1 cellular context compared by ENCODE assay signal in the genomic region with DNA sequence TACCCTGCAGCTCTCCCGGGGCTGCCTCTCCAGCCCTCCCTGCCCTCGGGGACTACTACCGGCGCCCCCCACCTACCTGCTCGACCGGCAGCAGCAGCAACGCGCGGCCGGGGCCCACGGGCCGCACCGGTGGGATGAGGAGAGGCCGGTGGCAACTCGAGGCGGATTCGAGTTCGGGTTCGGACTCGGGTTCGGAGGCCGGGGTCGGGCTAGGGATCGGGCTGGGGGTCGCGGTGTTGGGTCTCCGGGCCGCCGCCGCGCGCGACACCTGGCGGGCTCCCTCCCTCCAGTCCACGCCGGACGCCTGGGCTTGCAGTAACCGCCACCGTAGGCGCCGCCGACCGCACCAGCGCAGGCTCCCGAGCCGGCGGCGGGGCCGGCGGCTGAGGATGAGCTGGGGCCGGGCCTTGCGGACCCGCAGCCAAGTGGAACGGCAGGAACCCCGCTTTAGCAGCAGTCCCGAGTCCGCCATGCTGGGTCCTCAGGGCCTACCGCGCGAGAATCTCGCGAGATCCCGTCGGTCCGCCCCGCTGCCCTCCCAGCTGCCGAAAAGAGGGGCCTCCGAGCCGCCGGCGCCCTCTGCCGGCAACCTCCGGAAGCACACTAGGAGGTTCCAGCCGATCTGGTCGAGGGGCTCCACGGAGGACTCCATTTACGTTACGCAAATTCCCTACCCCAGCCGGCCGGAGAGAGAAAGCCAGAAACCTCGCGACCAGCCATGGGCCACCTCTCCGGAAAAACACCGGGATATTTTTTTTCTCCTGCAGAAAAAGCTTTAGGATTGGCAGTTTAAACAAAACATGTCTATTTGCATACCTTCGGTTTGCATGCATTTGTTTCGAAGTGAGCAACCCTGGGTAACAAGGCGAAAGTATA.
TF ChIP-seq lines count a peak whose summit lies in the region.

Gene NOL9 (minus strand): TSS at position 483 of the 876 bp plus-strand sequence. CDS start 11 bp downstream, at position 472.

TF ChIP-seq in SK-N-SH, 30 proteins besides CTCF, POLR2A, EP300 and RAD21 (continued from another document):
- TF ChIP-seq, protein P1, sequence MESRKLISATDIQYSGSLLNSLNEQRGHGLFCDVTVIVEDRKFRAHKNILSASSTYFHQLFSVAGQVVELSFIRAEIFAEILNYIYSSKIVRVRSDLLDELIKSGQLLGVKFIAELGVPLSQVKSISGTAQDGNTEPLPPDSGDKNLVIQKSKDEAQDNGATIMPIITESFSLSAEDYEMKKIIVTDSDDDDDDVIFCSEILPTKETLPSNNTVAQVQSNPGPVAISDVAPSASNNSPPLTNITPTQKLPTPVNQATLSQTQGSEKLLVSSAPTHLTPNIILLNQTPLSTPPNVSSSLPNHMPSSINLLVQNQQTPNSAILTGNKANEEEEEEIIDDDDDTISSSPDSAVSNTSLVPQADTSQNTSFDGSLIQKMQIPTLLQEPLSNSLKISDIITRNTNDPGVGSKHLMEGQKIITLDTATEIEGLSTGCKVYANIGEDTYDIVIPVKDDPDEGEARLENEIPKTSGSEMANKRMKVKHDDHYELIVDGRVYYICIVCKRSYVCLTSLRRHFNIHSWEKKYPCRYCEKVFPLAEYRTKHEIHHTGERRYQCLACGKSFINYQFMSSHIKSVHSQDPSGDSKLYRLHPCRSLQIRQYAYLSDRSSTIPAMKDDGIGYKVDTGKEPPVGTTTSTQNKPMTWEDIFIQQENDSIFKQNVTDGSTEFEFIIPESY (IDR thresholded peaks at IDR 0.05; ENCODE audit: borderline replicate concordance, low read depth): peak; percentile 99
- TF ChIP-seq RFX5 (IDR thresholded peaks at IDR 0.05; ENCODE audit: low read length) (no peak), SMC3 (IDR thresholded peaks at IDR 0.05; ENCODE audit: low read depth, low read length) (peak; percentile 59), TEAD4 (IDR thresholded peaks at IDR 0.05; ENCODE audit: borderline replicate concordance, insufficient read depth) (no peak), TAF1 (IDR thresholded peaks at IDR 0.05; ENCODE audit: borderline replicate concordance, low read depth, low read length) (peak; percentile 93), FOXJ3 (CRISPR knock-in tag; IDR thresholded peaks at IDR 0.05) (no peak), RXRA (IDR thresholded peaks at IDR 0.05; ENCODE audit: borderline replicate concordance, low read depth) (no peak), POLR2AphosphoS5 (IDR thresholded peaks at IDR 0.05; ENCODE audit: low read depth, low read length) (peak; percentile 81), SIN3A (IDR thresholded peaks at IDR 0.05; ENCODE audit: borderline replicate concordance, low read depth, low read length) (peak; percentile 95; the same call in 1 of the 2 replicates), TCF12 (IDR thresholded peaks at IDR 0.05) (no peak), YY1 (IDR thresholded peaks at IDR 0.05; ENCODE audit: low read depth) (peak; percentile 93), ELF1 (IDR thresholded peaks at IDR 0.05) (no peak), CHD2 (IDR thresholded peaks at IDR 0.05; ENCODE audit: low read length, partially characterized antibody) (peak; percentile 100), NFIC (IDR thresholded peaks at IDR 0.05; ENCODE audit: borderline replicate concordance) (no peak), MEF2A (IDR thresholded peaks at IDR 0.05; ENCODE audit: borderline replicate concordance, low read depth) (no peak), GATA2 (CRISPR knock-in tag; IDR thresholded peaks at IDR 0.05) (no peak), FOSL2 (IDR thresholded peaks at IDR 0.05; ENCODE audit: borderline replicate concordance, low read depth) (no peak), EZH2phosphoT487 (IDR thresholded peaks at IDR 0.05; ENCODE audit: borderline replicate concordance, low read depth) (no peak), FOXM1 (IDR thresholded peaks at IDR 0.05; ENCODE audit: low read depth) (no peak), RCOR1 (IDR thresholded peaks at IDR 0.05; ENCODE audit: low read length) (0 out of 2 replicates have a peak, but pooled peaks have one; percentile 30), GABPA (IDR thresholded peaks at IDR 0.05; ENCODE audit: low read depth) (no peak)
- TF ChIP-seq, protein P2, sequence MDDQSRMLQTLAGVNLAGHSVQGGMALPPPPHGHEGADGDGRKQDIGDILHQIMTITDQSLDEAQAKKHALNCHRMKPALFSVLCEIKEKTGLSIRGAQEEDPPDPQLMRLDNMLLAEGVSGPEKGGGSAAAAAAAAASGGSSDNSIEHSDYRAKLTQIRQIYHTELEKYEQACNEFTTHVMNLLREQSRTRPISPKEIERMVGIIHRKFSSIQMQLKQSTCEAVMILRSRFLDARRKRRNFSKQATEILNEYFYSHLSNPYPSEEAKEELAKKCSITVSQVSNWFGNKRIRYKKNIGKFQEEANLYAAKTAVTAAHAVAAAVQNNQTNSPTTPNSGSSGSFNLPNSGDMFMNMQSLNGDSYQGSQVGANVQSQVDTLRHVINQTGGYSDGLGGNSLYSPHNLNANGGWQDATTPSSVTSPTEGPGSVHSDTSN (IDR thresholded peaks at IDR 0.05): no peak
- TF ChIP-seq, protein P3, sequence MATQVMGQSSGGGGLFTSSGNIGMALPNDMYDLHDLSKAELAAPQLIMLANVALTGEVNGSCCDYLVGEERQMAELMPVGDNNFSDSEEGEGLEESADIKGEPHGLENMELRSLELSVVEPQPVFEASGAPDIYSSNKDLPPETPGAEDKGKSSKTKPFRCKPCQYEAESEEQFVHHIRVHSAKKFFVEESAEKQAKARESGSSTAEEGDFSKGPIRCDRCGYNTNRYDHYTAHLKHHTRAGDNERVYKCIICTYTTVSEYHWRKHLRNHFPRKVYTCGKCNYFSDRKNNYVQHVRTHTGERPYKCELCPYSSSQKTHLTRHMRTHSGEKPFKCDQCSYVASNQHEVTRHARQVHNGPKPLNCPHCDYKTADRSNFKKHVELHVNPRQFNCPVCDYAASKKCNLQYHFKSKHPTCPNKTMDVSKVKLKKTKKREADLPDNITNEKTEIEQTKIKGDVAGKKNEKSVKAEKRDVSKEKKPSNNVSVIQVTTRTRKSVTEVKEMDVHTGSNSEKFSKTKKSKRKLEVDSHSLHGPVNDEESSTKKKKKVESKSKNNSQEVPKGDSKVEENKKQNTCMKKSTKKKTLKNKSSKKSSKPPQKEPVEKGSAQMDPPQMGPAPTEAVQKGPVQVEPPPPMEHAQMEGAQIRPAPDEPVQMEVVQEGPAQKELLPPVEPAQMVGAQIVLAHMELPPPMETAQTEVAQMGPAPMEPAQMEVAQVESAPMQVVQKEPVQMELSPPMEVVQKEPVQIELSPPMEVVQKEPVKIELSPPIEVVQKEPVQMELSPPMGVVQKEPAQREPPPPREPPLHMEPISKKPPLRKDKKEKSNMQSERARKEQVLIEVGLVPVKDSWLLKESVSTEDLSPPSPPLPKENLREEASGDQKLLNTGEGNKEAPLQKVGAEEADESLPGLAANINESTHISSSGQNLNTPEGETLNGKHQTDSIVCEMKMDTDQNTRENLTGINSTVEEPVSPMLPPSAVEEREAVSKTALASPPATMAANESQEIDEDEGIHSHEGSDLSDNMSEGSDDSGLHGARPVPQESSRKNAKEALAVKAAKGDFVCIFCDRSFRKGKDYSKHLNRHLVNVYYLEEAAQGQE (IDR thresholded peaks at IDR 0.05; ENCODE audit: low read depth, low read length): no peak
- TF ChIP-seq, protein P4, sequence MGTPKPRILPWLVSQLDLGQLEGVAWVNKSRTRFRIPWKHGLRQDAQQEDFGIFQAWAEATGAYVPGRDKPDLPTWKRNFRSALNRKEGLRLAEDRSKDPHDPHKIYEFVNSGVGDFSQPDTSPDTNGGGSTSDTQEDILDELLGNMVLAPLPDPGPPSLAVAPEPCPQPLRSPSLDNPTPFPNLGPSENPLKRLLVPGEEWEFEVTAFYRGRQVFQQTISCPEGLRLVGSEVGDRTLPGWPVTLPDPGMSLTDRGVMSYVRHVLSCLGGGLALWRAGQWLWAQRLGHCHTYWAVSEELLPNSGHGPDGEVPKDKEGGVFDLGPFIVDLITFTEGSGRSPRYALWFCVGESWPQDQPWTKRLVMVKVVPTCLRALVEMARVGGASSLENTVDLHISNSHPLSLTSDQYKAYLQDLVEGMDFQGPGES (IDR thresholded peaks at IDR 0.05; ENCODE audit: low read depth, low read length): no peak
- TF ChIP-seq, protein P5, sequence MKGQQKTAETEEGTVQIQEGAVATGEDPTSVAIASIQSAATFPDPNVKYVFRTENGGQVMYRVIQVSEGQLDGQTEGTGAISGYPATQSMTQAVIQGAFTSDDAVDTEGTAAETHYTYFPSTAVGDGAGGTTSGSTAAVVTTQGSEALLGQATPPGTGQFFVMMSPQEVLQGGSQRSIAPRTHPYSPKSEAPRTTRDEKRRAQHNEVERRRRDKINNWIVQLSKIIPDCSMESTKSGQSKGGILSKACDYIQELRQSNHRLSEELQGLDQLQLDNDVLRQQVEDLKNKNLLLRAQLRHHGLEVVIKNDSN (IDR thresholded peaks at IDR 0.05; ENCODE audit: borderline replicate concordance, low read depth): no peak
